8 cellular contexts compared by ENCODE assay signal in the genomic region with DNA sequence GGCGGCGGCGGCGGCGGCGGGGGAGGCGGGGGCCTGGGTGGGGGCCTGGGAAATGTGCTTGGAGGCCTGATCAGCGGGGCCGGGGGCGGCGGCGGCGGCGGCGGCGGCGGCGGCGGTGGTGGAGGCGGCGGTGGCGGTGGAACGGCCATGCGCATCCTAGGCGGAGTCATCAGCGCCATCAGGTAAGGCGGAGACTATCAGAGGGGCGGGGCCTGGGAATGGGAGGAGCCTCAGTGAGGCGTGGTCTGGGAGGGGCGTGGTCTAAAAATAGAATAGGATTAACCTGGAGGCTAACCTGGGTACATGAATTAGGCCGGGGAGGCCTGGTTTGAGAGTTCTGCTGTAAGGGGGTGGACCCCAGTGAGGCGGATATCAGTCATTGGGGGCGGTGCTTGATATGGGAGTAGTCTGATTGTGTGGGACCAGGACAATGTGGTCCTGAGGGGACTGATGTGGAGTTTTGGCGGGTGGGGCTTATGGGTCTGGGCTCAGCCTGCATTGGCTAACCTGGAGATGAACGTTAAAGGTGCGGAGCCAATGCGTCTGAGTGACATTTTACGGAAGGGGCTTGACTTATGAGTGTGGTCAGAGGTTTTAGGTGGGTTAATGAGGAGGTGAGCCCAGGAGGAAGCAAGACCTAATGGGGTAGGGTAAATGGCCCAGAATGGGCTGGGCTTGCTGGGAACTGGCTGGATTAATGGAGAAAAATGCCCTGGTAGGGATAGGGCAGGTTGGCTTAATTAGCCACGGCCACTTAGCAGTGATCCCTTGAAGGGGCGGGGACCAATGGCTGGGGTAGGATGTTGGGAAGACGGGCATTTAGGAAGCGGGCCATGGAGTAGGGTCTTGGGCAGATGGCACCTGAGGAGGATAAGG. TPM values are rescaled to one million over a fixed set of nuclear protein-coding genes. Genes with fewer than 3 reads are reported as not detected.
DNase-seq lines count a peak whose midpoint lies in the region; ATAC-seq and TF ChIP-seq lines count a peak whose summit lies in the region.

No MANE protein-coding gene starts in this region.

- H3K27me3 ChIP-seq in osteoblast (ENCODE audit: insufficient read depth, low read length) (no peaks in the 10 kb centered on the region), suprapubic skin (no peaks in the 10 kb centered on the region)

- intact Hi-C loops in head of caudate nucleus (cut with DNase I) = no loop called here

- peak overlapping the region; percentile 98 for H3K4me2 ChIP-seq in osteoblast (ENCODE audit: insufficient read depth, low read length)

- H3K4me1 ChIP-seq in osteoblast (ENCODE audit: insufficient read depth, low read length) (peaks cover 19% of the 10 kb centered on the region), suprapubic skin (peaks cover 29% of the 10 kb centered on the region)

- H3K27ac ChIP-seq in osteoblast (ENCODE audit: low read depth, low read length) (no peak overlapping the region), suprapubic skin (peak overlapping the region; percentile 97)

- ATAC-seq in SK-N-SH treated with all-trans-retinoic acid at 6 μM for 48 hours = peak; percentile 65
- ATAC-seq in activated naive CD4-positive, alpha-beta T cell treated with anti-CD3 and anti-CD28 coated beads, Interleukin-2, amount 50 U/mL, for 72 hours = peak; percentile 64 to 79

- peaks cover 38% of the 10 kb centered on the region for H3K36me3 ChIP-seq in osteoblast (ENCODE audit: insufficient read depth, low read length)
- peaks cover 43% of the 10 kb centered on the region for H3K36me3 ChIP-seq in suprapubic skin

- H2AFZ ChIP-seq in osteoblast (ENCODE audit: low read length) = no peak overlapping the region

- TF ChIP-seq CTCF in osteoblast (IDR thresholded peaks at IDR 0.05; ENCODE audit: extremely low read depth, low read depth, low read length) = no peak
- no peak for TF ChIP-seq CTCF in suprapubic skin (IDR thresholded peaks at IDR 0.05)

- peak overlapping the region; percentile 100 for H3K4me3 ChIP-seq in osteoblast (ENCODE audit: insufficient read depth, low read length)
- H3K4me3 ChIP-seq in suprapubic skin = peak overlapping the region; percentile 86

- H3K36me3 Mint-ChIP-seq in activated naive CD4-positive, alpha-beta T cell treated with anti-CD3 and anti-CD28 coated beads, Interleukin-2, amount 50 U/mL, for 72 hours = peaks cover 23 to 28% of the 10 kb centered on the region in 2 donors

- peaks cover 4 to 5% of the 10 kb centered on the region in 2 donors for H3K9me3 Mint-ChIP-seq in activated naive CD4-positive, alpha-beta T cell treated with anti-CD3 and anti-CD28 coated beads, Interleukin-2, amount 50 U/mL, for 72 hours

- no peak for TF ChIP-seq POLR2A in suprapubic skin (IDR thresholded peaks at IDR 0.05)

- H3K9me3 ChIP-seq in osteoblast (ENCODE audit: low read depth, low read length) (no peaks in the 10 kb centered on the region), suprapubic skin (no peaks in the 10 kb centered on the region)

- TF ChIP-seq EP300 in suprapubic skin (IDR thresholded peaks at IDR 0.05) = no peak

- H4K20me1 ChIP-seq in osteoblast (ENCODE audit: insufficient read depth, low read length) = peaks cover 23% of the 10 kb centered on the region

- peaks cover 43% of the 10 kb centered on the region for H3K79me2 ChIP-seq in osteoblast (ENCODE audit: insufficient read depth, low read length)

- peak; percentile 89 for DNase-seq in DMS 273 (lab: John Stamatoyannopoulos, UW; ENCODE audit: unreplicated experiment)
- peak; percentile 86 for DNase-seq in H4 (ENCODE audit: low spot score)
- DNase-seq in NCI-H1092 (lab: John Stamatoyannopoulos, UW) = peak; percentile 63
- peak; percentile 87 to 95 for DNase-seq in activated naive CD4-positive, alpha-beta T cell treated with anti-CD3 and anti-CD28 coated beads, Interleukin-2, amount 50 U/mL, for 72 hours (ENCODE audit: low spot score in 2 of 2)
- DNase-seq in head of caudate nucleus = peak; percentile 70 to 92 (median 83)
- peak; percentile 99 for DNase-seq in osteoblast (ENCODE audit: insufficient read length, low spot score, missing footprints)
- DNase-seq in suprapubic skin (ENCODE audit: low spot score in 2 of 2) = peak; percentile 94

- 26% methylated on average over 29 of the region's 42 CpGs for WGBS in suprapubic skin

- H3K27ac Mint-ChIP-seq in activated naive CD4-positive, alpha-beta T cell treated with anti-CD3 and anti-CD28 coated beads, Interleukin-2, amount 50 U/mL, for 72 hours = peak overlapping the region; percentile 95

TF ChIP-seq in SK-N-SH treated with all-trans-retinoic acid at 6 μM for 48 hours, 23 proteins besides CTCF, POLR2A, EP300 and RAD21 (continues in another document):
- no peak for TF ChIP-seq CSDC2 (CRISPR knock-in tag; IDR thresholded peaks at IDR 0.05)
- TF ChIP-seq, protein P1, sequence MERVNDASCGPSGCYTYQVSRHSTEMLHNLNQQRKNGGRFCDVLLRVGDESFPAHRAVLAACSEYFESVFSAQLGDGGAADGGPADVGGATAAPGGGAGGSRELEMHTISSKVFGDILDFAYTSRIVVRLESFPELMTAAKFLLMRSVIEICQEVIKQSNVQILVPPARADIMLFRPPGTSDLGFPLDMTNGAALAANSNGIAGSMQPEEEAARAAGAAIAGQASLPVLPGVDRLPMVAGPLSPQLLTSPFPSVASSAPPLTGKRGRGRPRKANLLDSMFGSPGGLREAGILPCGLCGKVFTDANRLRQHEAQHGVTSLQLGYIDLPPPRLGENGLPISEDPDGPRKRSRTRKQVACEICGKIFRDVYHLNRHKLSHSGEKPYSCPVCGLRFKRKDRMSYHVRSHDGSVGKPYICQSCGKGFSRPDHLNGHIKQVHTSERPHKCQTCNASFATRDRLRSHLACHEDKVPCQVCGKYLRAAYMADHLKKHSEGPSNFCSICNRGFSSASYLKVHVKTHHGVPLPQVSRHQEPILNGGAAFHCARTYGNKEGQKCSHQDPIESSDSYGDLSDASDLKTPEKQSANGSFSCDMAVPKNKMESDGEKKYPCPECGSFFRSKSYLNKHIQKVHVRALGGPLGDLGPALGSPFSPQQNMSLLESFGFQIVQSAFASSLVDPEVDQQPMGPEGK (CRISPR knock-in tag; IDR thresholded peaks at IDR 0.05; ENCODE audit: borderline replicate concordance) = no peak
- TF ChIP-seq, protein P2, sequence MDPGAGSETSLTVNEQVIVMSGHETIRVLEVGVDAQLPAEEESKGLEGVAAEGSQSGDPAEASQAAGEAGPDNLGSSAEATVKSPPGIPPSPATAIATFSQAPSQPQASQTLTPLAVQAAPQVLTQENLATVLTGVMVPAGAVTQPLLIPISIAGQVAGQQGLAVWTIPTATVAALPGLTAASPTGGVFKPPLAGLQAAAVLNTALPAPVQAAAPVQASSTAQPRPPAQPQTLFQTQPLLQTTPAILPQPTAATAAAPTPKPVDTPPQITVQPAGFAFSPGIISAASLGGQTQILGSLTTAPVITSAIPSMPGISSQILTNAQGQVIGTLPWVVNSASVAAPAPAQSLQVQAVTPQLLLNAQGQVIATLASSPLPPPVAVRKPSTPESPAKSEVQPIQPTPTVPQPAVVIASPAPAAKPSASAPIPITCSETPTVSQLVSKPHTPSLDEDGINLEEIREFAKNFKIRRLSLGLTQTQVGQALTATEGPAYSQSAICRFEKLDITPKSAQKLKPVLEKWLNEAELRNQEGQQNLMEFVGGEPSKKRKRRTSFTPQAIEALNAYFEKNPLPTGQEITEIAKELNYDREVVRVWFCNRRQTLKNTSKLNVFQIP (CRISPR knock-in tag; IDR thresholded peaks at IDR 0.05; ENCODE audit: borderline replicate concordance, low read depth) = no peak
- TF ChIP-seq ESRRG (CRISPR knock-in tag; IDR thresholded peaks at IDR 0.05) = no peak
- no peak for TF ChIP-seq ZFP3 (CRISPR knock-in tag; IDR thresholded peaks at IDR 0.05)
- TF ChIP-seq ISL1 (CRISPR knock-in tag; IDR thresholded peaks at IDR 0.05) = no peak
- no peak for TF ChIP-seq RARB (CRISPR knock-in tag; IDR thresholded peaks at IDR 0.05)
- no peak for TF ChIP-seq ZNF70 (CRISPR knock-in tag; IDR thresholded peaks at IDR 0.05)
- no peak for TF ChIP-seq PPARA (CRISPR knock-in tag; IDR thresholded peaks at IDR 0.05; ENCODE audit: borderline replicate concordance)
- no peak for TF ChIP-seq BACH2 (CRISPR knock-in tag; IDR thresholded peaks at IDR 0.05; ENCODE audit: borderline replicate concordance)
- no peak for TF ChIP-seq ZFP30 (CRISPR knock-in tag; IDR thresholded peaks at IDR 0.05)
- no peak for TF ChIP-seq ZNF565 (CRISPR knock-in tag; conservative IDR thresholded peaks at IDR 0.05; ENCODE audit: low read depth)

RNA-seq across cellular contexts. Expression of a gene that starts 1.4 kb away (rescaled TPM):
- 462 and 482 TPM in 2 replicates for total RNA-seq in H4 (2014; rRNA removed; shearing (Covaris generic))
- 100 to 1,000 TPM; 234 to 377 TPM for total RNA-seq in activated naive CD4-positive, alpha-beta T cell treated with anti-CD3 and anti-CD28 coated beads, Interleukin-2, amount 50 U/mL, for 72 hours
- 400 and 420 TPM in 2 replicates for total RNA-seq in osteoblast
- 10 to 100 TPM; 60.2 to 95.5 (median 79.2) TPM for total RNA-seq in suprapubic skin

RNA-seq across cellular contexts. Expression of a gene that starts 11.0 kb away (rescaled TPM):
- total RNA-seq in H4 (2014; rRNA removed; shearing (Covaris generic)) = not detected in 2 replicates
- total RNA-seq in activated naive CD4-positive, alpha-beta T cell treated with anti-CD3 and anti-CD28 coated beads, Interleukin-2, amount 50 U/mL, for 72 hours = not detected
- total RNA-seq in osteoblast (8.3 and 13.6 TPM in 2 replicates), suprapubic skin (10 to 100 TPM in 2 of 4 donors, 1 to 10 TPM in 2; 5.6 to 17.1 (median 11.4) TPM)

RNA-seq across cellular contexts. Expression of a gene that starts 26.0 kb away (rescaled TPM):
- total RNA-seq in H4 (2014; rRNA removed; shearing (Covaris generic)) = 509 and 536 TPM in 2 replicates
- 100 to 1,000 TPM in 1 of 2 donors, 10 to 100 TPM in 1; 94.4 to 107 TPM for total RNA-seq in activated naive CD4-positive, alpha-beta T cell treated with anti-CD3 and anti-CD28 coated beads, Interleukin-2, amount 50 U/mL, for 72 hours
- total RNA-seq in osteoblast (126 and 136 TPM in 2 replicates), suprapubic skin (100 to 1,000 TPM in 1 of 4 donors, 10 to 100 TPM in 3; 63.2 to 117 (median 90.5) TPM)

RNA-seq across cellular contexts. Expression of a gene that starts 26.6 kb away (rescaled TPM):
- 192 and 193 TPM in 2 replicates for total RNA-seq in H4 (2014; rRNA removed; shearing (Covaris generic))
- 10 to 100 TPM; 39.1 to 66.3 TPM for total RNA-seq in activated naive CD4-positive, alpha-beta T cell treated with anti-CD3 and anti-CD28 coated beads, Interleukin-2, amount 50 U/mL, for 72 hours
- 22.4 and 33.6 TPM in 2 replicates for total RNA-seq in osteoblast
- total RNA-seq in suprapubic skin = 10 to 100 TPM; 21.8 to 57.5 (median 31.3) TPM

RNA-seq across cellular contexts. Expression of a gene that starts 30.3 kb away (rescaled TPM):
- not detected in 2 replicates for total RNA-seq in H4 (2014; rRNA removed; shearing (Covaris generic))
- total RNA-seq in activated naive CD4-positive, alpha-beta T cell treated with anti-CD3 and anti-CD28 coated beads, Interleukin-2, amount 50 U/mL, for 72 hours = not detected
- not detected in 2 replicates for total RNA-seq in osteoblast
- not detected for total RNA-seq in suprapubic skin
